In the genomic region with DNA sequence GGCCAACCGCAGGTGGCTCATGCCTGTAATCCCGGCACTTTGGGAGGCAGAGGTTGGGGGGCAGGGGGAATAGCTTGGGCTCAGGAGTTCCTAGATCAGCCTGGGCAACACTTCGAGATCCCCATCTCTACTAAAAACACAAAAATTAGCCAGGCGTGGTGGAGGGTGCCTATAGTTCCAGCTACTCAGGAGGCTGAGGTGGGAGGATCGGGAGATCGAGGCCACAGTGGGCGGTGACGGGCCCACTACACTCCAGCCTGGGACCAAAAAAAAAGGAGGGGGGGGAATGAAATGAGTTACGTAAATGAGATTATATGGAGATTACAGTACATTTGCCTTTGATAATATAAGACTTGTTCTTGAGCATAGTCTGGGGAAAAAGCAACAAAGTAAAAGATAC, we compare ENCODE assay signal across 10 cellular contexts. TPM values are rescaled to one million over a fixed set of nuclear protein-coding genes. Genes with fewer than 3 reads are reported as not detected.
DNase-seq lines count a peak whose midpoint lies in the region; ATAC-seq, FAIRE-seq and TF ChIP-seq lines count a peak whose summit lies in the region.
"Had no signal": no experiment of that assay in that cellular context is flagged by ENCODE, and none has a peak within 500 bp of the region (broad histone marks: within the 10 kb centered on the region; RNA-seq: fewer than 3 reads in every experiment).

No MANE protein-coding gene starts in this region.

- RAD21 ChIA-PET in GM12878 (lab: Charles Lee; ENCODE audit: unreplicated experiment): interaction anchor here (0.6 to 1.0 kb wide), 2 partner anchors 32 to 180 kb away, joined by 3 read pairs; no protein-coding TSS in a partner anchor

- H3K27ac ChIP-seq in ACC112 (ENCODE audit: low read depth, low read length) (no peak overlapping the region), HEK293 (ENCODE audit: extremely low read depth, low read depth, low read length) (no peak overlapping the region), GM12878 (ENCODE audit: control insufficient read depth, insufficient read depth) (no peak overlapping the region)

- no peak for TF ChIP-seq RAD21 in GM12878 (IDR thresholded peaks at IDR 0.05; ENCODE audit: insufficient read depth, low read depth, low read length)

- H3K27me3 ChIP-seq in ACC112 (ENCODE audit: insufficient read depth, low read length) (no peaks in the 10 kb centered on the region), GM12878 (replicated peaks in 1 of 2; ENCODE audit: control insufficient read depth in 2 of 2, insufficient read depth in 2 of 2, low read length in 1 of 2) (no peaks in the 10 kb centered on the region)

- in situ Hi-C loops in GM12878 (cut with MboI): no loop called here

- no peaks in the 10 kb centered on the region for H4K20me1 ChIP-seq in GM12878 (ENCODE audit: control insufficient read depth, insufficient read depth)

- WGBS in GM12878 (ENCODE audit: insufficient coverage, insufficient replicate concordance, low lambda C conversion rate, missing lambda C conversion rate): 68% methylated on average over 9 of the region's 9 CpGs

- H3K36me3 ChIP-seq in ACC112 (ENCODE audit: insufficient read depth, low read length) (peaks cover 8% of the 10 kb centered on the region), HEK293 (ENCODE audit: control insufficient read depth in 2 of 2, insufficient read depth in 1 of 2, low read length in 2 of 2) (peaks cover 13 to 21% of the 10 kb centered on the region in 2 experiments), GM12878 (ENCODE audit: control insufficient read depth in 2 of 2, insufficient read depth in 2 of 2, low read length in 1 of 2) (no peaks in the 10 kb centered on the region; a peak in 1 of 4 replicates)

- FAIRE-seq in GM12878 (lab: Jason Lieb, UNC): no peak

- peaks cover 5% of the 10 kb centered on the region for H3K36me3 Mint-ChIP-seq in mesothelial cell of epicardium

- POLR2A ChIA-PET in HEK293 (lab: Yijun Ruan, JAX): no interaction called here
- POLR2A ChIA-PET in GM12878 (lab: Charles Lee): interaction anchor here (0.6 kb wide), 1 partner anchor 203 kb away, joined by 6 read pairs; no protein-coding TSS in a partner anchor

- H3K9me3 ChIP-seq in HEK293 (ENCODE audit: control insufficient read depth, insufficient read depth, low read depth, low read length) (no peaks in the 10 kb centered on the region), GM12878 (replicated peaks; ENCODE audit: control insufficient read depth, insufficient read depth, low read length) (no peaks in the 10 kb centered on the region)

- H3K4me1 ChIP-seq in ACC112 (ENCODE audit: control insufficient read depth, insufficient read depth, low read length, unreplicated experiment) (peaks cover 10% of the 10 kb centered on the region), HEK293 (ENCODE audit: control insufficient read depth, insufficient read depth, low read length) (no peaks in the 10 kb centered on the region), GM12878 (ENCODE audit: control insufficient read depth, insufficient read depth, low read length) (peaks cover 26% of the 10 kb centered on the region)

- CTCF ChIA-PET in HEK293 (lab: Yijun Ruan, JAX) (interaction anchor here (0.6 to 2.6 kb wide), 13 partner anchors 8 to 386 kb away, joined by 3 to 10 read pairs (median 3); no protein-coding TSS in a partner anchor), GM12878 (lab: Yijun Ruan, JAX) (interaction anchor here (0.6 to 9.7 kb wide), 7 partner anchors 10 to 63 kb away, joined by 3 to 102 read pairs (median 6); no protein-coding TSS in a partner anchor)

- H3K27ac Mint-ChIP-seq in mesothelial cell of epicardium: peak overlapping the region; percentile 68

- peak overlapping the region; percentile 93 for H3K4me3 Mint-ChIP-seq in mesothelial cell of epicardium

- TF ChIP-seq EP300 in GM12878 (IDR thresholded peaks at IDR 0.05; ENCODE audit: borderline replicate concordance in 1 of 2, control insufficient read depth in 1 of 2, low read depth in 2 of 2, low read length in 2 of 2): no peak

- no TSS peak for BruUV-seq in GM12878 (replicated peaks; lab: Mats Ljungman, UMichigan)

- DNase-seq in GM12878 (ENCODE audit: low read depth, low spot score) (no peak), mesothelial cell of epicardium (ENCODE audit: low spot score in 2 of 2, unreplicated experiment in 2 of 2) (no peak), NCI-H345 treated with DMSO at 0.1 percent for 48 hours (lab: John Stamatoyannopoulos, UW; ENCODE audit: unreplicated experiment) (no peak), T-helper 9 cell (no peak), dedifferentiated amniotic fluid mesenchymal stem cell (ENCODE audit: extremely low spot score) (no peak)
- DNase-seq: GF-D8 had no signal

- H2AFZ ChIP-seq in ACC112 (ENCODE audit: low read length, unreplicated experiment) (peak overlapping the region; percentile 87), GM12878 (ENCODE audit: control insufficient read depth, low read depth, low read length) (no peak overlapping the region)

- SMC1A ChIA-PET in GM12878 (lab: Charles Lee; ENCODE audit: uncharacterized antibody, unreplicated experiment): interaction anchor here (1.4 kb wide), 1 partner anchor 9 kb away, joined by 4 read pairs; no protein-coding TSS in a partner anchor

- H3K4me3 ChIP-seq in ACC112 (ENCODE audit: low read depth, low read length): peak overlapping the region; percentile 97
- H3K4me3 ChIP-seq in HEK293 (ENCODE audit: low read depth, low read length): peak overlapping the region; percentile 97
- H3K4me3 ChIP-seq in GM12878: peak overlapping the region; percentile 84

- H3K9ac ChIP-seq in GM12878 (ENCODE audit: control insufficient read depth, insufficient read depth, low read length): peak overlapping the region; percentile 82; the same call in 1 of the 2 replicates

- H3K9me3 Mint-ChIP-seq in mesothelial cell of epicardium: no peaks in the 10 kb centered on the region

- no peaks in the 10 kb centered on the region for H3K27me3 Mint-ChIP-seq in mesothelial cell of epicardium (ENCODE audit: low read depth)

- peak overlapping the region; percentile 91 for H3K4me2 ChIP-seq in GM12878 (ENCODE audit: control insufficient read depth, insufficient read depth)

- no peak for TF ChIP-seq CTCF in HEK293 (tag by site-specific recombination; IDR thresholded peaks at IDR 0.05)
- no peak for TF ChIP-seq CTCF in GM12878 (IDR thresholded peaks at IDR 0.05 in 2 of 3, conservative IDR thresholded peaks at IDR 0.05 in 1 of 3; ENCODE audit: control insufficient read depth in 2 of 3, extremely low read depth in 1 of 3, insufficient read depth in 1 of 3, low read depth in 3 of 3, low read length in 3 of 3)
- no peak for TF ChIP-seq CTCF in mesothelial cell of epicardium (IDR thresholded peaks at IDR 0.05; ENCODE audit: unreplicated experiment)

- H3K4me1 Mint-ChIP-seq in mesothelial cell of epicardium: peaks cover 35% of the 10 kb centered on the region

- TF ChIP-seq POLR2A in GM12878 (IDR thresholded peaks at IDR 0.05; ENCODE audit: low read depth, low read length): no peak

- H3K79me2 ChIP-seq in ACC112 (ENCODE audit: control insufficient read depth, insufficient read depth, low read length, unreplicated experiment) (peaks cover 40% of the 10 kb centered on the region), GM12878 (ENCODE audit: control insufficient read depth, insufficient read depth, low read length) (peaks cover 38% of the 10 kb centered on the region)

- ATAC-seq in GM12878 (no peak), HG02798 (IDR thresholded peaks at IDR 0.05; ENCODE audit: poor library complexity, unreplicated experiment) (no peak)

- intact Hi-C loops in GM12878 (cut with micrococcal nuclease; ENCODE audit: unreplicated experiment): loop anchor here (10.0 kb wide), 1 partner anchor 1440 kb away; a partner anchor contains a TSS

RNA-seq across cellular contexts. Expression of a gene that starts 1.1 kb away (rescaled TPM):
- 25.2 and 27.8 TPM in 2 replicates for total RNA-seq in GM12878 (2013; cell fraction: nucleolus; rRNA removed)
- 17.4 and 19.1 TPM in 2 replicates for total RNA-seq in GM12878 (2014; rRNA removed)
- 34.5 and 36.9 TPM in 2 replicates for total RNA-seq in GM12878 (2014; rRNA removed; fragmentation: Illumina TruSeq; extraction: Trizol)
- total RNA-seq in GM12878 (2021): 31.2 and 32.3 TPM in 2 replicates
- polyA plus RNA-seq in GM12878 (2011; ENCODE audit: low read depth): 8.1 TPM
- 21.3 and 42.1 TPM in 2 replicates for polyA plus RNA-seq in GM12878 (2011; rRNA removed)
- polyA plus RNA-seq in GM12878 (2011; cell fraction: cytosol; rRNA removed): 5.6 and 6.2 TPM in 2 replicates
- polyA plus RNA-seq in GM12878 (2011; cell fraction: nucleus; rRNA removed): 6.8 and 9.0 TPM in 2 replicates
- 15.4 and 19.6 TPM in 2 replicates for polyA plus RNA-seq in GM12878 (2012)
- 49.1 and 52.8 TPM in 2 replicates for polyA plus RNA-seq in GM12878 (2014; fragmentation: Illumina TruSeq; extraction: Trizol)
- 10 to 100 TPM; 14.1 to 24.5 TPM for polyA plus RNA-seq in GM12878 (2014; fragmentation: Nextera tagmentation; extraction: Ambion mirVana)
- polyA plus RNA-seq in GM12878 (2014; rRNA removed): 20.1 and 24.4 TPM in 2 replicates
- polyA plus RNA-seq in GM12878 (2016; fragmentation: Nextera tagmentation; extraction: Ambion mirVana): 10 to 100 TPM; 49.8 to 50.6 TPM
- 8.3 and 15.1 TPM in 2 replicates for polyA minus RNA-seq in GM12878 (2011; rRNA and poly(A)+ RNA removed)
- 5.7 and 8.9 TPM in 2 replicates for polyA minus RNA-seq in GM12878 (2011; cell fraction: cytosol; rRNA and poly(A)+ RNA removed)
- 7.7 and 13.3 TPM in 2 replicates for polyA minus RNA-seq in GM12878 (2011; cell fraction: nucleus; rRNA and poly(A)+ RNA removed)
- 36.8 to 40.4 TPM (median 39.6 TPM) in 3 replicates for total RNA-seq in mesothelial cell of epicardium

RNA-seq across cellular contexts. Expression of a gene that starts 20.6 kb away (rescaled TPM):
- not detected in 2 replicates for total RNA-seq in GM12878 (2013; cell fraction: nucleolus; rRNA removed)
- 0.17 TPM in 1 of 2 replicates, not detected in the other for total RNA-seq in GM12878 (2014; rRNA removed)
- 0.09 TPM in 1 of 2 replicates, not detected in the other for total RNA-seq in GM12878 (2014; rRNA removed; fragmentation: Illumina TruSeq; extraction: Trizol)
- total RNA-seq in GM12878 (2021): 0.21 TPM in 1 of 2 replicates, not detected in the other
- 0.13 TPM for polyA plus RNA-seq in GM12878 (2011; ENCODE audit: low read depth)
- polyA plus RNA-seq in GM12878 (2011; rRNA removed): 0.03 TPM in 1 of 2 replicates, not detected in the other
- not detected in 2 replicates for polyA plus RNA-seq in GM12878 (2011; cell fraction: cytosol; rRNA removed)
- polyA plus RNA-seq in GM12878 (2011; cell fraction: nucleus; rRNA removed): 0.09 TPM in 1 of 2 replicates, not detected in the other
- 0.16 TPM in 1 of 2 replicates, not detected in the other for polyA plus RNA-seq in GM12878 (2012)
- polyA plus RNA-seq in GM12878 (2014; fragmentation: Illumina TruSeq; extraction: Trizol): 0.10 and 0.19 TPM in 2 replicates
- under 1 TPM in 1 of 2 experiments, not detected in 1; 0.15 TPM for polyA plus RNA-seq in GM12878 (2014; fragmentation: Nextera tagmentation; extraction: Ambion mirVana)
- 0.08 and 0.11 TPM in 2 replicates for polyA plus RNA-seq in GM12878 (2014; rRNA removed)
- polyA plus RNA-seq in GM12878 (2016; fragmentation: Nextera tagmentation; extraction: Ambion mirVana): not detected
- polyA minus RNA-seq in GM12878 (2011; rRNA and poly(A)+ RNA removed): not detected in 2 replicates
- polyA minus RNA-seq in GM12878 (2011; cell fraction: cytosol; rRNA and poly(A)+ RNA removed): not detected in 2 replicates
- polyA minus RNA-seq in GM12878 (2011; cell fraction: nucleus; rRNA and poly(A)+ RNA removed): not detected in 2 replicates
- 0.11 to 0.51 TPM (median 0.29 TPM) in 3 replicates for total RNA-seq in mesothelial cell of epicardium
- total RNA-seq: cerebellum had no signal

RNA-seq across cellular contexts. Expression of a gene that starts 54.0 kb away (rescaled TPM):
- total RNA-seq in GM12878 (2013; cell fraction: nucleolus; rRNA removed): 4.6 and 5.7 TPM in 2 replicates
- total RNA-seq in GM12878 (2014; rRNA removed) (0.27 and 0.28 TPM in 2 replicates), GM12878 (2014; rRNA removed; fragmentation: Illumina TruSeq; extraction: Trizol) (0.09 and 0.18 TPM in 2 replicates), GM12878 (2021) (0.64 and 0.88 TPM in 2 replicates), mesothelial cell of epicardium (18.0 to 20.9 TPM (median 19.4 TPM) in 3 replicates)
- 0.38 TPM for polyA plus RNA-seq in GM12878 (2011; ENCODE audit: low read depth)
- polyA plus RNA-seq in GM12878 (2011; rRNA removed) (0.30 and 0.68 TPM in 2 replicates), GM12878 (2014; fragmentation: Illumina TruSeq; extraction: Trizol) (0.17 and 0.34 TPM in 2 replicates), GM12878 (2014; fragmentation: Nextera tagmentation; extraction: Ambion mirVana) (under 1 TPM in 1 of 2 experiments, not detected in 1; 0.02 TPM), GM12878 (2014; rRNA removed) (0.63 and 0.92 TPM in 2 replicates), GM12878 (2016; fragmentation: Nextera tagmentation; extraction: Ambion mirVana) (under 1 TPM in 1 of 2 experiments, not detected in 1; 0.27 TPM)
- 0.63 and 0.94 TPM in 2 replicates for polyA plus RNA-seq in GM12878 (2011; cell fraction: cytosol; rRNA removed)
- 3.4 and 4.8 TPM in 2 replicates for polyA plus RNA-seq in GM12878 (2011; cell fraction: nucleus; rRNA removed)
- 0.81 and 0.97 TPM in 2 replicates for polyA plus RNA-seq in GM12878 (2012)
- 0.22 and 1.5 TPM in 2 replicates for polyA minus RNA-seq in GM12878 (2011; rRNA and poly(A)+ RNA removed)
- polyA minus RNA-seq in GM12878 (2011; cell fraction: cytosol; rRNA and poly(A)+ RNA removed): 1.7 TPM in 1 of 2 replicates, not detected in the other
- 1.3 and 3.1 TPM in 2 replicates for polyA minus RNA-seq in GM12878 (2011; cell fraction: nucleus; rRNA and poly(A)+ RNA removed)
